In genomic region chr1:34578306-34578705, GRCh38 we compare ENCODE assay signal across 22 cellular contexts.
"Had no signal": no experiment of that assay in that cellular context is flagged by ENCODE, and none has a peak within 500 bp of the region (broad histone marks: within the 10 kb centered on the region; RNA-seq: fewer than 3 reads in every experiment).

No MANE protein-coding gene starts in this region.

- H3K27me3 ChIP-seq: colonic mucosa had no signal

- ATAC-seq: esophagus mucosa; gastrocnemius medialis; heart right ventricle; left cardiac atrium; lower lobe of right lung; naive thymus-derived CD4-positive, alpha-beta T cell had no signal

- H3K4me3 ChIP-seq: colonic mucosa, dorsolateral prefrontal cortex, esophagus squamous epithelium, gastrocnemius medialis, heart right ventricle, left ventricle myocardium inferior, lower lobe of right lung had no signal

- H3K9me3 ChIP-seq: colonic mucosa, gastrocnemius medialis, lower lobe of right lung had no signal

- DNase-seq: colonic mucosa; dermis blood vessel endothelial cell; dorsolateral prefrontal cortex; effector CD4-positive, alpha-beta T cell; effector memory CD4-positive, alpha-beta T cell; erythroblast; esophagus squamous epithelium; foreskin fibroblast; foreskin melanocyte; gastrocnemius medialis; glutamatergic neuron; head of caudate nucleus; heart right ventricle; hippocampal formation; left cardiac atrium; left ventricle myocardium inferior; lower lobe of right lung; mesenchymal stem cell; midbrain; naive thymus-derived CD4-positive, alpha-beta T cell had no signal

- H3K36me3 ChIP-seq: colonic mucosa, esophagus squamous epithelium, gastrocnemius medialis, heart right ventricle, left ventricle myocardium inferior, lower lobe of right lung had no signal

- H3K27ac ChIP-seq: colonic mucosa, dorsolateral prefrontal cortex, epithelial cell of prostate, esophagus squamous epithelium, gastrocnemius medialis, heart right ventricle, left ventricle myocardium inferior, lower lobe of right lung had no signal

- H3K4me1 ChIP-seq: colonic mucosa, esophagus squamous epithelium, gastrocnemius medialis, heart right ventricle, left ventricle myocardium inferior, lower lobe of right lung had no signal
